8 cellular contexts compared by ENCODE assay signal in the genomic region with DNA sequence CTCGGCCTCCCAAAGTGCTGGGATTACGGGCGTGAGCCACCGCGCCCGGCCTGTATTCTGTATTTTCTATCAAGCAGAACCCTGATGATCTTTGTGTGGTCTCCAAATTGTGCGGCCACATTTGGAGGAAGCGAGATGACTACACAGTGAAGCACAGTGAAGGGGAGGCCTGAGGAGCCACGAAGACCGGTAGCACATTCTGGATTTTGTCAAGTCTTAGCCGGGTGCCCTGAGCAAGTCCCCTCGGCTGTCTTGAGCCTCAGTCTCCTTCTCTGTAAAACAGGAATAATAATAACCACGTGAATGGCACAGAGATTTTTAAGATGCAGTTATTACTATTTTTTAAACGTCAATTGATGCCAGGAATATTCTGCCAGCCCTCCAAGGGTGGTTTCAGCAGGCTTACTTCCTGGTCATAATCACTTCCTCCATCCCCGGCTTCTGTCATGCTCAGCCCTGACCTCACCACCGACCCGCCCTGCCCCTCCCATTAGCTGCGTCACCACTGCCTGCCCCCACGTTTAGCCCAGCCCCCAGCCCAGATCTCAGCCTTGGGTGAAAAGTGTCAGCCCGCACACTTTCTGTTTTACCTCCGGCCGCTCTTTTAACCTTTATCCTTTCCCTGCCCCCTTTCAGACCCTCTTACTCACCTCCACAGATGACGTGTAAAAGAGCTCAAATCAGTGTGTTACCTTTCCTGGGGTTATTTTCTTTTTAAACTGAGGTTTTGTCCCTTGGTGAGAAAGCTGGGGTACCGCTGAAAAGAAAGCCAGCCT.
A peak's percentile ranks its signal among the peaks of the same experiment; 100 is the strongest.
DNase-seq lines count a peak whose midpoint lies in the region; ATAC-seq and TF ChIP-seq lines count a peak whose summit lies in the region.

No MANE protein-coding gene starts in this region.

- in situ Hi-C loops in astrocyte of the spinal cord (cut with HindIII; ENCODE audit: low sequenced_read_pairs), result no loop called here

- no peak overlapping the region for H3K4me3 ChIP-seq in astrocyte of the spinal cord (ENCODE audit: low read depth, low read length)

- DNase-seq in AG20443 (ENCODE audit: low spot score) (peak; percentile 96), T-helper 9 cell (peak; percentile 73), astrocyte of the spinal cord (ENCODE audit: low read depth, low spot score) (peak; percentile 87), iPS-NIHi11 (ENCODE audit: low spot score) (peak; percentile 88), cerebellar nuclear complex (lab: John Stamatoyannopoulos, UW) (no peak)
- peak; percentile 75 to 93 for DNase-seq in stimulated activated CD4-positive, alpha-beta T cell treated with anti-CD3 and anti-CD28 coated beads, Interleukin-12 subunit alpha, Interleukin-12 subunit beta, amount 100 ng/mL, for 24 hours (ENCODE audit: low read depth in 2 of 2)

- ATAC-seq in GM19372 (IDR thresholded peaks at IDR 0.05; ENCODE audit: low read depth, unreplicated experiment) (peak; percentile 99), HG03460 (IDR thresholded peaks at IDR 0.05; ENCODE audit: unreplicated experiment) (peak; percentile 93)

- no peak for TF ChIP-seq CTCF in astrocyte of the spinal cord (IDR thresholded peaks at IDR 0.05; ENCODE audit: low read depth, low read length)

Comparison
In these comparisons a context has a peak if more than half of its experiments do, and no peak if none do; other contexts are left out.
1. DNase-seq: peak in AG20443 (single experiment), T-helper 9 cell (single experiment), astrocyte of the spinal cord (single experiment), iPS-NIHi11 (single experiment) and stimulated activated CD4-positive, alpha-beta T cell treated with anti-CD3 and anti-CD28 coated beads, Interleukin-12 subunit alpha, Interleukin-12 subunit beta, amount 100 ng/mL, for 24 hours (2 of 2); none in cerebellar nuclear complex (0 of 2).